ENCODE assay signal across 1 cellular context in genomic region chr12:95940514-95940913, GRCh38.
A peak's percentile ranks its signal among the peaks of the same experiment; 100 is the strongest.
TF ChIP-seq lines count a peak whose summit lies in the region.

No MANE protein-coding gene starts in this region.

TF ChIP-seq in HepG2, 621 proteins besides CTCF, POLR2A, EP300 and RAD21 (continued from another document and continues in another):
- TF ChIP-seq ZNF609 (CRISPR knock-in tag; IDR thresholded peaks at IDR 0.05; ENCODE audit: borderline replicate concordance) (peak; percentile 98), ZMYM2 (CRISPR knock-in tag; IDR thresholded peaks at IDR 0.05) (no peak), ZNF766 (CRISPR knock-in tag; IDR thresholded peaks at IDR 0.05; ENCODE audit: borderline replicate concordance) (no peak), ZNF547 (CRISPR knock-in tag; IDR thresholded peaks at IDR 0.05) (0 out of 2 replicates have a peak, but pooled peaks have one; percentile 31), ZNF652 (CRISPR knock-in tag; IDR thresholded peaks at IDR 0.05; ENCODE audit: borderline replicate concordance, low read depth) (no peak), CREM (IDR thresholded peaks at IDR 0.05) (peak; percentile 87), CREM (CRISPR knock-in tag; IDR thresholded peaks at IDR 0.05) (no peak), SKI (IDR thresholded peaks at IDR 0.05; ENCODE audit: partially characterized antibody) (peak; percentile 94), ZFP82 (CRISPR knock-in tag; IDR thresholded peaks at IDR 0.05; ENCODE audit: borderline replicate concordance) (no peak), ATF2 (CRISPR knock-in tag; IDR thresholded peaks at IDR 0.05) (peak; percentile 84), ARID2 (CRISPR knock-in tag; IDR thresholded peaks at IDR 0.05; ENCODE audit: borderline replicate concordance) (no peak), ZFYVE20 (CRISPR knock-in tag; IDR thresholded peaks at IDR 0.05; ENCODE audit: borderline replicate concordance, low read depth) (no peak), TCF7L2 (IDR thresholded peaks at IDR 0.05; ENCODE audit: low read depth, low read length) (no peak), FOXP4 (CRISPR knock-in tag; IDR thresholded peaks at IDR 0.05) (peak; percentile 100), THYN1 (CRISPR knock-in tag; IDR thresholded peaks at IDR 0.05; ENCODE audit: borderline replicate concordance, low read depth) (no peak), IKZF5 (CRISPR knock-in tag; IDR thresholded peaks at IDR 0.05) (peak; percentile 89), ISL2 (CRISPR knock-in tag; IDR thresholded peaks at IDR 0.05) (peak; percentile 89), IRF9 (CRISPR knock-in tag; IDR thresholded peaks at IDR 0.05; ENCODE audit: borderline replicate concordance) (no peak), BRF2 (CRISPR knock-in tag; IDR thresholded peaks at IDR 0.05) (peak; percentile 90), GMEB1 (CRISPR knock-in tag; IDR thresholded peaks at IDR 0.05; ENCODE audit: borderline replicate concordance) (peak; percentile 21; the same call in 1 of the 2 replicates), JDP2 (CRISPR knock-in tag; IDR thresholded peaks at IDR 0.05; ENCODE audit: borderline replicate concordance) (no peak), LRRFIP1 (CRISPR knock-in tag; conservative IDR thresholded peaks at IDR 0.05) (no peak), TFAP4 (IDR thresholded peaks at IDR 0.05; ENCODE audit: borderline replicate concordance, low read depth) (peak; percentile 56; the same call in 1 of the 2 replicates), ZNF589 (CRISPR knock-in tag; conservative IDR thresholded peaks at IDR 0.05) (peak; percentile 66; the same call in 1 of the 2 replicates), ZNF781 (CRISPR knock-in tag; IDR thresholded peaks at IDR 0.05; ENCODE audit: borderline replicate concordance, not compliant biosample characterization) (peak; percentile 38), SP4 (CRISPR knock-in tag; IDR thresholded peaks at IDR 0.05) (peak; percentile 63), ZBTB2 (CRISPR knock-in tag; IDR thresholded peaks at IDR 0.05; ENCODE audit: low read depth) (peak; percentile 59; the same call in 1 of the 2 replicates), POGK (CRISPR knock-in tag; conservative IDR thresholded peaks at IDR 0.05) (peak; percentile 60; the same call in 1 of the 2 replicates), FOXJ3 (CRISPR knock-in tag; IDR thresholded peaks at IDR 0.05; ENCODE audit: borderline replicate concordance) (peak; percentile 92), ZNF788 (CRISPR knock-in tag; IDR thresholded peaks at IDR 0.05; ENCODE audit: borderline replicate concordance) (peak; percentile 71; the same call in 1 of the 2 replicates), ZSCAN30 (CRISPR knock-in tag; IDR thresholded peaks at IDR 0.05) (no peak), CENPT (CRISPR knock-in tag; IDR thresholded peaks at IDR 0.05; ENCODE audit: low read depth) (no peak), SIN3A (IDR thresholded peaks at IDR 0.05; ENCODE audit: borderline replicate concordance, low read depth, low read length) (no peak), ELF3 (CRISPR knock-in tag; IDR thresholded peaks at IDR 0.05) (peak; percentile 93)
